17 cellular contexts compared by ENCODE assay signal in genomic region chr12:58283553-58283952, GRCh38.
A peak's percentile ranks its signal among the peaks of the same experiment; 100 is the strongest.
DNase-seq lines count a peak whose midpoint lies in the region; ATAC-seq and TF ChIP-seq lines count a peak whose summit lies in the region.
"Had no signal": no experiment of that assay in that cellular context is flagged by ENCODE, and none has a peak within 500 bp of the region (broad histone marks: within the 10 kb centered on the region; RNA-seq: fewer than 3 reads in every experiment).

No MANE protein-coding gene starts in this region.

- DNase-seq in MCF 10A (ENCODE audit: unreplicated experiment) (no peak), mammary epithelial cell (no peak), heart right ventricle (no peak), right atrium auricular region (ENCODE audit: low spot score) (no peak), lower lobe of right lung (no peak), NCI-H82 (lab: John Stamatoyannopoulos, UW) (no peak), suprapubic skin (ENCODE audit: low spot score in 2 of 2) (no peak), occipital lobe (lab: John Stamatoyannopoulos, UW) (no peak)
- DNase-seq: CD8-positive, alpha-beta T cell; COR-L47; DMS153; DMS79 treated with DMSO at 0.1 percent for 48 hours; EL; GM23248; H7 had no signal

- H3K27me3 ChIP-seq in mammary epithelial cell (ENCODE audit: insufficient read depth, low read length) (no peaks in the 10 kb centered on the region), heart right ventricle (no peaks in the 10 kb centered on the region), right atrium auricular region (no peaks in the 10 kb centered on the region), lower lobe of right lung (ENCODE audit: low read depth) (no peaks in the 10 kb centered on the region), suprapubic skin (no peaks in the 10 kb centered on the region)

- H3K27ac ChIP-seq in mammary epithelial cell (ENCODE audit: insufficient read depth, low read depth, low read length) = no peak overlapping the region
- H3K27ac ChIP-seq in heart right ventricle = peak overlapping the region in 5 of 10 donors; percentile 29 to 65 (median 59)
- no peak overlapping the region for H3K27ac ChIP-seq in right atrium auricular region
- no peak overlapping the region for H3K27ac ChIP-seq in lower lobe of right lung
- no peak overlapping the region for H3K27ac ChIP-seq in suprapubic skin
- H3K27ac ChIP-seq: 22Rv1, GM23248 had no signal

- H3K9ac ChIP-seq in mammary epithelial cell (ENCODE audit: insufficient read depth, low read length) = no peak overlapping the region
- H3K9ac ChIP-seq: GM23248 had no signal

- BruUV-seq in MCF 10A (replicated peaks; lab: Mats Ljungman, UMichigan) (no TSS peak), mammary epithelial cell (replicated peaks; lab: Mats Ljungman, UMichigan) (no TSS peak)

- H3K4me3 ChIP-seq in mammary epithelial cell (replicated peaks in 1 of 3; ENCODE audit: insufficient read depth in 1 of 3, low read depth in 2 of 3, low read length in 3 of 3) (no peak overlapping the region), heart right ventricle (no peak overlapping the region), right atrium auricular region (no peak overlapping the region), lower lobe of right lung (no peak overlapping the region), suprapubic skin (no peak overlapping the region)
- H3K4me3 ChIP-seq: GM23248 had no signal

- TF ChIP-seq CTCF in MCF 10A (IDR thresholded peaks at IDR 0.05; ENCODE audit: unreplicated experiment) (no peak), mammary epithelial cell (conservative IDR thresholded peaks at IDR 0.05 in 1 of 2, IDR thresholded peaks at IDR 0.05 in 1 of 2; ENCODE audit: extremely low read depth in 1 of 2, insufficient read depth in 1 of 2, low read depth in 1 of 2, low read length in 2 of 2) (no peak), heart right ventricle (IDR thresholded peaks at IDR 0.05) (no peak), right atrium auricular region (IDR thresholded peaks at IDR 0.05) (no peak), lower lobe of right lung (IDR thresholded peaks at IDR 0.05) (no peak), suprapubic skin (IDR thresholded peaks at IDR 0.05) (no peak)

- POLR2A ChIA-PET in MCF 10A (lab: Yijun Ruan, JAX) = interaction anchor here (0.9 kb wide), 1 partner anchor 12 kb away, joined by 5 read pairs; no protein-coding TSS in a partner anchor

- dilution Hi-C loops in mammary epithelial cell (cut with HindIII; ENCODE audit: low sequenced_read_pairs) = no loop called here

- H3K79me2 ChIP-seq in mammary epithelial cell (ENCODE audit: insufficient read depth, low read length) = no peaks in the 10 kb centered on the region

- no peaks in the 10 kb centered on the region for H3K9me3 Mint-ChIP-seq in MCF 10A (ENCODE audit: unreplicated experiment)

- H3K4me1 Mint-ChIP-seq in MCF 10A (ENCODE audit: insufficient read depth, unreplicated experiment) = no peaks in the 10 kb centered on the region
- H3K4me1 Mint-ChIP-seq: CD14-positive monocyte had no signal

- intact Hi-C loops in MCF 10A (cut with micrococcal nuclease) (no loop called here), mammary epithelial cell (cut with micrococcal nuclease) (no loop called here), heart right ventricle (cut with DNase I) (loop anchor here in 1 of 10 donors (10.0 kb wide), 1 partner anchor 109 kb away; no protein-coding TSS in a partner anchor), lower lobe of right lung (cut with DNase I) (no loop called here)

- CTCF ChIA-PET in MCF 10A (lab: Yijun Ruan, JAX) (no interaction called here), mammary epithelial cell (lab: Charles Lee; ENCODE audit: low non-redundant PET) (no interaction called here)

- no peak overlapping the region for H3K4me2 ChIP-seq in mammary epithelial cell (ENCODE audit: insufficient read depth, low read depth, low read length)

- H3K27me3 Mint-ChIP-seq in MCF 10A (ENCODE audit: insufficient read depth, unreplicated experiment) = no peaks in the 10 kb centered on the region

- H3K36me3 ChIP-seq in mammary epithelial cell (ENCODE audit: insufficient read depth, low read length) (no peaks in the 10 kb centered on the region), heart right ventricle (no peaks in the 10 kb centered on the region), right atrium auricular region (no peaks in the 10 kb centered on the region), lower lobe of right lung (no peaks in the 10 kb centered on the region), suprapubic skin (no peaks in the 10 kb centered on the region)

- in situ Hi-C loops in mammary epithelial cell (cut with MboI; ENCODE audit: low sequenced_read_pairs in 2 of 2) = no loop called here

- no peak overlapping the region for H2AFZ ChIP-seq in mammary epithelial cell (ENCODE audit: low read depth, low read length)
- H2AFZ ChIP-seq: GM23248 had no signal

- no peak overlapping the region for H3K4me3 Mint-ChIP-seq in MCF 10A (ENCODE audit: unreplicated experiment)
- H3K4me3 Mint-ChIP-seq: CD14-positive monocyte; CD8-positive, alpha-beta T cell had no signal

- no peaks in the 10 kb centered on the region for H3K36me3 Mint-ChIP-seq in MCF 10A (ENCODE audit: insufficient read depth, unreplicated experiment)
- H3K36me3 Mint-ChIP-seq: CD14-positive monocyte; CD8-positive, alpha-beta T cell had no signal

- H4K20me1 ChIP-seq in mammary epithelial cell (ENCODE audit: insufficient read depth, low read length) = no peaks in the 10 kb centered on the region

- WGBS in mammary epithelial cell (ENCODE audit: low coverage, missing lambda C conversion rate) = 8% methylated on average over 1 of the region's 1 CpG
- WGBS in heart right ventricle, 2 donors = 0 to 10% methylated on average over 1 of the region's 1 CpG
- WGBS in suprapubic skin = 64% methylated on average over 1 of the region's 1 CpG

- H3K9me3 ChIP-seq in mammary epithelial cell (replicated peaks; ENCODE audit: insufficient read depth, low read length) (no peaks in the 10 kb centered on the region), heart right ventricle (peaks cover 0 to 22% (median 0%) of the 10 kb centered on the region in 11 donors), right atrium auricular region (peaks cover 0 to 7% of the 10 kb centered on the region in 2 donors), lower lobe of right lung (no peaks in the 10 kb centered on the region), suprapubic skin (no peaks in the 10 kb centered on the region)

- H3K27ac Mint-ChIP-seq in MCF 10A (ENCODE audit: low read depth, unreplicated experiment) = peak overlapping the region; percentile 1
- H3K27ac Mint-ChIP-seq: CD14-positive monocyte; CD8-positive, alpha-beta T cell had no signal

- ATAC-seq in heart right ventricle (peak in 7 of 8 donors; percentile 43 to 91 (median 76)), lower lobe of right lung (peak; percentile 52 to 67)
- ATAC-seq: CD8-positive, alpha-beta T cell had no signal

- no peaks in the 10 kb centered on the region for H3K4me1 ChIP-seq in mammary epithelial cell (ENCODE audit: insufficient read depth, low read length)
- peaks cover 0 to 13% (median 6%) of the 10 kb centered on the region in 9 donors for H3K4me1 ChIP-seq in heart right ventricle
- no peaks in the 10 kb centered on the region for H3K4me1 ChIP-seq in right atrium auricular region
- no peaks in the 10 kb centered on the region for H3K4me1 ChIP-seq in lower lobe of right lung
- no peaks in the 10 kb centered on the region for H3K4me1 ChIP-seq in suprapubic skin

- no peak for TF ChIP-seq EP300 in suprapubic skin (IDR thresholded peaks at IDR 0.05)

- TF ChIP-seq POLR2A in suprapubic skin (IDR thresholded peaks at IDR 0.05) = no peak
